In genomic region chr18:46915800-46916550, GRCh38 we compare ENCODE assay signal across 8 cellular contexts. TPM values are rescaled to one million over a fixed set of nuclear protein-coding genes. Genes with fewer than 3 reads are reported as not detected.
A peak's percentile ranks its signal among the peaks of the same experiment; 100 is the strongest.
DNase-seq lines count a peak whose midpoint lies in the region; ATAC-seq, FAIRE-seq and TF ChIP-seq lines count a peak whose summit lies in the region.

No MANE protein-coding gene starts in this region.

- H3K27ac ChIP-seq in kidney (ENCODE audit: low read depth in 2 of 2, low read length in 2 of 2) (no peak overlapping the region), transverse colon (peak overlapping the region; percentile 87 to 96 (median 92))

- no peak for TF ChIP-seq EP300 in transverse colon (IDR thresholded peaks at IDR 0.05; ENCODE audit: low read depth)

- H3K9me3 Mint-ChIP-seq in activated T-cell treated with anti-CD3 and anti-CD28 coated beads, Interleukin-2, amount 50 U/mL, for 4 hours: no peaks in the 10 kb centered on the region
- H3K9me3 Mint-ChIP-seq in activated T-helper 1 cell treated with anti-CD3 and anti-CD28 coated beads, Interleukin-12 subunit alpha, Interleukin-12 subunit beta, Interleukin-2, Interleukin-4 antibody, amounts not matched to agents 30 ng/mL and 10 ng/mL and 1 ng/mL, durations not matched to agents 14 hours and 24 hours and 36 hours: no peaks in the 10 kb centered on the region

- H3K36me3 ChIP-seq in kidney (ENCODE audit: control insufficient read depth in 1 of 2, insufficient read depth in 2 of 2, low read length in 2 of 2) (no peaks in the 10 kb centered on the region), transverse colon (no peaks in the 10 kb centered on the region)

- no peaks in the 10 kb centered on the region for H3K27me3 Mint-ChIP-seq in activated T-cell treated with anti-CD3 and anti-CD28 coated beads, Interleukin-2, amount 50 U/mL, for 4 hours (ENCODE audit: low read depth)
- H3K27me3 Mint-ChIP-seq in activated T-helper 1 cell treated with anti-CD3 and anti-CD28 coated beads, Interleukin-12 subunit alpha, Interleukin-12 subunit beta, Interleukin-2, Interleukin-4 antibody, amounts not matched to agents 30 ng/mL and 10 ng/mL and 1 ng/mL, durations not matched to agents 14 hours and 24 hours and 36 hours (ENCODE audit: insufficient read depth): peaks cover 5% of the 10 kb centered on the region

- ATAC-seq in activated T-cell treated with anti-CD3 and anti-CD28 coated beads, Interleukin-2, amount 50 U/mL, for 4 hours: no peak
- ATAC-seq in HG02571 (IDR thresholded peaks at IDR 0.05; ENCODE audit: unreplicated experiment): no peak

- TF ChIP-seq CTCF in kidney (IDR thresholded peaks at IDR 0.05; ENCODE audit: borderline replicate concordance, extremely low read depth, insufficient read depth) (no peak), transverse colon (IDR thresholded peaks at IDR 0.05) (no peak)

- no peak for DNase-seq in activated T-cell treated with anti-CD3 and anti-CD28 coated beads, Interleukin-2, amount 50 U/mL, for 4 hours
- DNase-seq in activated T-cell treated with anti-CD3 and anti-CD28 coated beads, Interleukin-2, amount 50 U/mL, for 48 hours: no peak
- DNase-seq in activated T-helper 1 cell treated with anti-CD3 and anti-CD28 coated beads, Interleukin-12 subunit alpha, Interleukin-12 subunit beta, Interleukin-2, Interleukin-4 antibody, amounts not matched to agents 30 ng/mL and 10 ng/mL and 1 ng/mL, durations not matched to agents 14 hours and 24 hours and 36 hours (ENCODE audit: low spot score): no peak
- DNase-seq in kidney (no peak), transverse colon (no peak), OCI-M2 (lab: John Stamatoyannopoulos, UW; ENCODE audit: unreplicated experiment) (no peak), activated gamma-delta T cell treated with Interleukin-2 at 50 U/mL for 16 hours (no peak)

- FAIRE-seq in kidney (lab: Jason Lieb, UNC): no peak

- H3K9me3 ChIP-seq in kidney (ENCODE audit: control insufficient read depth in 1 of 2, low read length in 2 of 2) (no peaks in the 10 kb centered on the region), transverse colon (no peaks in the 10 kb centered on the region)

- intact Hi-C loops in activated T-helper 1 cell treated with anti-CD3 and anti-CD28 coated beads, Interleukin-12 subunit alpha, Interleukin-12 subunit beta, Interleukin-2, Interleukin-4 antibody, amounts not matched to agents 30 ng/mL and 10 ng/mL and 1 ng/mL, durations not matched to agents 14 hours and 24 hours and 36 hours (cut with micrococcal nuclease): loop anchor here (2.0 to 10.0 kb wide), 6 partner anchors 159 to 1496 kb away; partner anchors contain the start of genes ATP5F1A, IER3IP1 and ST8SIA5
- intact Hi-C loops in kidney (cut with DNase I): no loop called here
- intact Hi-C loops in transverse colon (cut with DNase I; ENCODE audit: low total_unique reads): loop anchor here (10.0 kb wide), 1 partner anchor 1079 kb away; no protein-coding TSS in a partner anchor

- in situ Hi-C loops in transverse colon (cut with MboI; ENCODE audit: low pct_ligation_motif_present in 1 of 4, low pct_unique_long_range_greater_than_20kb in 1 of 4, low sequenced_read_pairs in 3 of 4): no loop called here

- no peaks in the 10 kb centered on the region for H3K36me3 Mint-ChIP-seq in activated T-cell treated with anti-CD3 and anti-CD28 coated beads, Interleukin-2, amount 50 U/mL, for 4 hours (ENCODE audit: insufficient read depth)
- peaks cover 2% of the 10 kb centered on the region for H3K36me3 Mint-ChIP-seq in activated T-helper 1 cell treated with anti-CD3 and anti-CD28 coated beads, Interleukin-12 subunit alpha, Interleukin-12 subunit beta, Interleukin-2, Interleukin-4 antibody, amounts not matched to agents 30 ng/mL and 10 ng/mL and 1 ng/mL, durations not matched to agents 14 hours and 24 hours and 36 hours (ENCODE audit: low read depth)

- H3K4me3 ChIP-seq in kidney (ENCODE audit: low read length in 2 of 2) (peak overlapping the region; percentile 99), transverse colon (peak overlapping the region; percentile 69 to 87 (median 78))

- TF ChIP-seq POLR2A in transverse colon (IDR thresholded peaks at IDR 0.05): no peak

- H3K9ac ChIP-seq in kidney (ENCODE audit: low read length in 2 of 2): peak overlapping the region; percentile 54 to 85

- 24% methylated on average over 11 to 12 of the region's 12 CpGs for WGBS in transverse colon (ENCODE audit: low coverage in 1 of 2), 2 donors

- peak overlapping the region; percentile 90 for H3K27ac Mint-ChIP-seq in activated T-helper 1 cell treated with anti-CD3 and anti-CD28 coated beads, Interleukin-12 subunit alpha, Interleukin-12 subunit beta, Interleukin-2, Interleukin-4 antibody, amounts not matched to agents 30 ng/mL and 10 ng/mL and 1 ng/mL, durations not matched to agents 14 hours and 24 hours and 36 hours

- peak overlapping the region; percentile 86 for H3K4me3 Mint-ChIP-seq in activated T-cell treated with anti-CD3 and anti-CD28 coated beads, Interleukin-2, amount 50 U/mL, for 4 hours
- H3K4me3 Mint-ChIP-seq in activated T-helper 1 cell treated with anti-CD3 and anti-CD28 coated beads, Interleukin-12 subunit alpha, Interleukin-12 subunit beta, Interleukin-2, Interleukin-4 antibody, amounts not matched to agents 30 ng/mL and 10 ng/mL and 1 ng/mL, durations not matched to agents 14 hours and 24 hours and 36 hours: peak overlapping the region; percentile 94

- H3K27me3 ChIP-seq in transverse colon: no peaks in the 10 kb centered on the region

- peaks cover 43% of the 10 kb centered on the region for H3K4me1 Mint-ChIP-seq in activated T-cell treated with anti-CD3 and anti-CD28 coated beads, Interleukin-2, amount 50 U/mL, for 4 hours (ENCODE audit: low read depth)
- peaks cover 49% of the 10 kb centered on the region for H3K4me1 Mint-ChIP-seq in activated T-helper 1 cell treated with anti-CD3 and anti-CD28 coated beads, Interleukin-12 subunit alpha, Interleukin-12 subunit beta, Interleukin-2, Interleukin-4 antibody, amounts not matched to agents 30 ng/mL and 10 ng/mL and 1 ng/mL, durations not matched to agents 14 hours and 24 hours and 36 hours (ENCODE audit: low read depth)

- H3K4me1 ChIP-seq in kidney (ENCODE audit: control insufficient read depth in 1 of 2, insufficient read depth in 1 of 2, low read depth in 1 of 2, low read length in 2 of 2) (peaks cover 4 to 9% of the 10 kb centered on the region in 2 donors), transverse colon (peaks cover 3 to 25% (median 17%) of the 10 kb centered on the region in 4 donors)

RNA-seq across cellular contexts. Expression of gene PIAS2, which starts 1.3 kb away (rescaled TPM):
- 10 to 100 TPM; 20.1 to 22.6 (median 21.0) TPM for total RNA-seq in activated T-cell treated with anti-CD3 and anti-CD28 coated beads, Interleukin-2, amount 50 U/mL, for 4 hours
- 28.5 and 28.7 TPM in 2 replicates for total RNA-seq in activated T-helper 1 cell treated with anti-CD3 and anti-CD28 coated beads, Interleukin-12 subunit alpha, Interleukin-12 subunit beta, Interleukin-2, Interleukin-4 antibody, amounts not matched to agents 30 ng/mL and 10 ng/mL and 1 ng/mL, durations not matched to agents 14 hours and 24 hours and 36 hours
- 41.2 TPM for total RNA-seq in kidney
- polyA plus RNA-seq in kidney (ENCODE audit: insufficient read depth, low read depth, low replicate concordance): 9.9 TPM
- 10 to 100 TPM; 19.5 to 33.8 (median 27.0) TPM for total RNA-seq in transverse colon

RNA-seq across cellular contexts. Expression of gene KATNAL2, which starts 1.4 kb away (rescaled TPM):
- 1 to 10 TPM in 1 of 3 donors, under 1 TPM in 2; 0.54 to 1.0 (median 0.61) TPM for total RNA-seq in activated T-cell treated with anti-CD3 and anti-CD28 coated beads, Interleukin-2, amount 50 U/mL, for 4 hours
- 0.26 and 0.27 TPM in 2 replicates for total RNA-seq in activated T-helper 1 cell treated with anti-CD3 and anti-CD28 coated beads, Interleukin-12 subunit alpha, Interleukin-12 subunit beta, Interleukin-2, Interleukin-4 antibody, amounts not matched to agents 30 ng/mL and 10 ng/mL and 1 ng/mL, durations not matched to agents 14 hours and 24 hours and 36 hours
- total RNA-seq in kidney: 6.9 TPM
- polyA plus RNA-seq in kidney (ENCODE audit: insufficient read depth, low read depth, low replicate concordance): 13.4 TPM
- total RNA-seq in transverse colon: 1 to 10 TPM; 4.4 to 5.2 (median 5.0) TPM

Comparison
In these comparisons a context has a peak if more than half of its experiments do, and no peak if none do; other contexts are left out.
1. H3K27ac ChIP-seq: peak in transverse colon (4 of 4); none in kidney (0 of 2).